In genomic region chr4:137238456-137238855, GRCh38 we compare ENCODE assay signal across 29 cellular contexts.
DNase-seq lines count a peak whose midpoint lies in the region; ATAC-seq and TF ChIP-seq lines count a peak whose summit lies in the region.
"Had no signal": no experiment of that assay in that cellular context is flagged by ENCODE, and none has a peak within 500 bp of the region (broad histone marks: within the 10 kb centered on the region; RNA-seq: fewer than 3 reads in every experiment).

No MANE protein-coding gene starts in this region.

- no peak overlapping the region for H3K4me2 ChIP-seq in PC-3 (ENCODE audit: low read length)
- H3K4me2 ChIP-seq: hepatocyte had no signal

- no peak for TF ChIP-seq CTCF in PC-3 (conservative IDR thresholded peaks at IDR 0.05; ENCODE audit: low read depth, low read length)

- H3K36me3 ChIP-seq in PC-3 (ENCODE audit: low read depth, low read length) = no peaks in the 10 kb centered on the region
- H3K36me3 ChIP-seq: BE2C, esophagus squamous epithelium, right atrium auricular region, spleen, suprapubic skin had no signal

- CTCF ChIA-PET in PC-3 (lab: Charles Lee) = no interaction called here

- intact Hi-C loops in PC-3 (cut with micrococcal nuclease) (no loop called here), sciatic nerve (cut with DNase I) (no loop called here)

- POLR2A ChIA-PET in PC-3 (lab: Charles Lee; ENCODE audit: unreplicated experiment) = no interaction called here

- no peaks in the 10 kb centered on the region for H3F3A ChIP-seq in PC-3 (ENCODE audit: low read length, unreplicated experiment)

- H3K27ac ChIP-seq in PC-3 (ENCODE audit: low read length) = no peak overlapping the region
- H3K27ac ChIP-seq: esophagus squamous epithelium, hepatocyte, right atrium auricular region, spleen, suprapubic skin had no signal

- no peaks in the 10 kb centered on the region for H3K79me2 ChIP-seq in PC-3 (ENCODE audit: low read length)
- H3K79me2 ChIP-seq: hepatocyte had no signal

- H4K20me1 ChIP-seq in PC-3 (ENCODE audit: low read length) = no peaks in the 10 kb centered on the region

- DNase-seq in DMS53 treated with DMSO at 0.1 percent for 48 hours (lab: John Stamatoyannopoulos, UW; ENCODE audit: unreplicated experiment) = peak; percentile 70
- DNase-seq in NCI-H128 (lab: John Stamatoyannopoulos, UW; ENCODE audit: unreplicated experiment) = peak; percentile 60
- peak; percentile 76 for DNase-seq in NCI-H2107 treated with DMSO at 0.1 percent for 48 hours (lab: John Stamatoyannopoulos, UW; ENCODE audit: unreplicated experiment)
- no peak for DNase-seq in PC-3
- no peak for DNase-seq in sciatic nerve (ENCODE audit: low spot score)
- DNase-seq in superior temporal gyrus (ENCODE audit: extremely low spot score) = no peak
- DNase-seq: activated CD4-positive, CD25-positive, alpha-beta regulatory T cell treated with anti-CD3 and anti-CD28 coated beads, Interleukin-2, amount 50 U/mL, for 72 hours; activated CD8-positive, alpha-beta T cell treated with anti-CD3 and anti-CD28 coated beads for 36 hours; activated effector memory CD4-positive, alpha-beta T cell treated with anti-CD3 and anti-CD28 coated beads, Interleukin-2, amount 50 U/mL, for 16 hours; activated naive CD8-positive, alpha-beta T cell treated with anti-CD3 and anti-CD28 coated beads, Interleukin-2, amount 10 ng/mL, durations not matched to agents 7 days and 5 days; activated T-cell treated with anti-CD3 and anti-CD28 coated beads for 4 hours; caudate nucleus; EL; esophagus squamous epithelium; immature natural killer cell; mesenchymal stem cell; MM.1S; naive B cell; NCI-H2227 treated with DMSO at 0.1 percent for 48 hours; stimulated activated CD4-positive, alpha-beta T cell treated with anti-CD3 and anti-CD28 coated beads, Interleukin-4, amount 100 ng/mL, for 1 hour had no signal

- H3K4me1 ChIP-seq in PC-3 (ENCODE audit: insufficient read depth, low read length) = no peaks in the 10 kb centered on the region
- H3K4me1 ChIP-seq: esophagus squamous epithelium, right atrium auricular region, spleen, suprapubic skin had no signal

- ATAC-seq in PC-3 (no peak), HG03432 (IDR thresholded peaks at IDR 0.05; ENCODE audit: unreplicated experiment) (no peak), sciatic nerve (no peak), HG03108 (IDR thresholded peaks at IDR 0.05; ENCODE audit: unreplicated experiment) (no peak)
- ATAC-seq: activated CD8-positive, alpha-beta T cell treated with anti-CD3 and anti-CD28 coated beads for 36 hours; K562; stimulated activated memory B cell treated with anti-CD40 and anti-IgM and Interleukin-4, amounts not matched to agents 10 μg/mL and 1 μg/mL and 100 μg/mL, for 72 hours had no signal

- no peaks in the 10 kb centered on the region for H3K9me3 ChIP-seq in PC-3 (ENCODE audit: low read length)
- H3K9me3 ChIP-seq: BE2C, esophagus squamous epithelium, right atrium auricular region, spleen, suprapubic skin had no signal

- no TSS peak for BruUV-seq in PC-3 (replicated peaks; lab: Mats Ljungman, UMichigan)

- no peaks in the 10 kb centered on the region for H3K27me3 ChIP-seq in PC-3 (ENCODE audit: low read length)
- H3K27me3 ChIP-seq: BE2C, esophagus squamous epithelium, hepatocyte, right atrium auricular region, spleen, suprapubic skin had no signal

- H3K9me2 ChIP-seq in PC-3 (replicated peaks; ENCODE audit: low read length) = no peaks in the 10 kb centered on the region

- no peak overlapping the region for H3K4me3 ChIP-seq in PC-3 (ENCODE audit: low read length)
- H3K4me3 ChIP-seq: esophagus squamous epithelium, hepatocyte, K562, right atrium auricular region, spleen, suprapubic skin had no signal

- H3K9ac ChIP-seq in PC-3 (ENCODE audit: low read length) = no peak overlapping the region

- H2AFZ ChIP-seq in PC-3 (ENCODE audit: low read length) = 0 out of 2 replicates have a peak overlapping the region, but pooled peaks have one; percentile 50
- H2AFZ ChIP-seq: hepatocyte had no signal

Comparison
In these comparisons a context has a peak if more than half of its experiments do, and no peak if none do; other contexts are left out.
1. DNase-seq: peak in DMS53 treated with DMSO at 0.1 percent for 48 hours (single experiment), NCI-H128 (single experiment) and NCI-H2107 treated with DMSO at 0.1 percent for 48 hours (single experiment); none in PC-3 (single experiment), sciatic nerve (single experiment) and superior temporal gyrus (single experiment).